In genomic region chr1:9425859-9426258, GRCh38 we compare ENCODE assay signal across 9 cellular contexts.
DNase-seq lines count a peak whose midpoint lies in the region; ATAC-seq and TF ChIP-seq lines count a peak whose summit lies in the region.
"Had no signal": no experiment of that assay in that cellular context is flagged by ENCODE, and none has a peak within 500 bp of the region (broad histone marks: within the 10 kb centered on the region; RNA-seq: fewer than 3 reads in every experiment).

No MANE protein-coding gene starts in this region.

- H3F3A ChIP-seq in MM.1S (ENCODE audit: insufficient read depth, low read length), result peaks cover 30% of the 10 kb centered on the region

- peak overlapping the region; percentile 71 for H3K4me3 Mint-ChIP-seq in memory B cell

- H4K20me1 ChIP-seq in MM.1S (ENCODE audit: insufficient read depth, low read length), result no peaks in the 10 kb centered on the region

- H3K36me3 ChIP-seq in MM.1S (replicated peaks; ENCODE audit: insufficient read depth, low read length), result no peaks in the 10 kb centered on the region
- no peaks in the 10 kb centered on the region for H3K36me3 ChIP-seq in esophagus squamous epithelium

- no peak for DNase-seq in MM.1S
- DNase-seq in memory B cell (ENCODE audit: low spot score in 2 of 2), result no peak
- no peak for DNase-seq in NCI-H345 treated with DMSO at 0.1 percent for 48 hours (lab: John Stamatoyannopoulos, UW; ENCODE audit: unreplicated experiment)
- DNase-seq in GM20000 (ENCODE audit: low spot score), result no peak
- no peak for DNase-seq in esophagus squamous epithelium (lab: John Stamatoyannopoulos, UW)

- peak overlapping the region; percentile 28; the same call in 1 of the 2 replicates for H2AFZ ChIP-seq in MM.1S (ENCODE audit: low read length)

- H3K4me1 ChIP-seq in MM.1S (ENCODE audit: low read length) (peaks cover 35% of the 10 kb centered on the region), esophagus squamous epithelium (peaks cover 10 to 41% (median 14%) of the 10 kb centered on the region in 3 donors)

- H3K4me2 ChIP-seq in MM.1S (ENCODE audit: low read depth, low read length), result peak overlapping the region; percentile 82

- H3K27ac ChIP-seq in MM.1S (ENCODE audit: low read length), result peak overlapping the region; percentile 90
- H3K27ac ChIP-seq in esophagus squamous epithelium, result peak overlapping the region in 1 of 4 donors; percentile 1

- H3K27me3 ChIP-seq in MM.1S (replicated peaks; ENCODE audit: insufficient read depth, low read length) (no peaks in the 10 kb centered on the region), esophagus squamous epithelium (no peaks in the 10 kb centered on the region)

- 37 to 61% methylated on average over 4 to 7 of the region's 7 CpGs for WGBS in esophagus squamous epithelium, 2 donors

- TF ChIP-seq CTCF in MM.1S (IDR thresholded peaks at IDR 0.05; ENCODE audit: low read length), result no peak
- no peak for TF ChIP-seq CTCF in GM20000 (IDR thresholded peaks at IDR 0.05; ENCODE audit: extremely low read depth, missing control alignments)
- no peak for TF ChIP-seq CTCF in esophagus squamous epithelium (IDR thresholded peaks at IDR 0.05)

- peak overlapping the region; percentile 38 for H3K4me3 ChIP-seq in MM.1S (ENCODE audit: low read length)
- H3K4me3 ChIP-seq in esophagus squamous epithelium, result no peak overlapping the region

- peak overlapping the region; percentile 89 for H3K27ac Mint-ChIP-seq in memory B cell

- no peaks in the 10 kb centered on the region for H3K9me3 Mint-ChIP-seq in memory B cell
- H3K9me3 Mint-ChIP-seq: neural crest cell had no signal

- H3K4me1 Mint-ChIP-seq in memory B cell, result peaks cover 35% of the 10 kb centered on the region

- intact Hi-C loops in esophagus squamous epithelium (cut with DNase I), result no loop called here

- peaks cover under 1% of the 10 kb centered on the region for H3K27me3 Mint-ChIP-seq in memory B cell

- H3K9me3 ChIP-seq in MM.1S (replicated peaks; ENCODE audit: insufficient read depth, low read length) (no peaks in the 10 kb centered on the region), esophagus squamous epithelium (no peaks in the 10 kb centered on the region)

- ATAC-seq in GM18867 (IDR thresholded peaks at IDR 0.05; ENCODE audit: unreplicated experiment) (peak; percentile 4), HG02571 (IDR thresholded peaks at IDR 0.05; ENCODE audit: unreplicated experiment) (peak; percentile 17), memory B cell (ENCODE audit: low read depth) (peak; percentile 1), HG03196 (IDR thresholded peaks at IDR 0.05; ENCODE audit: unreplicated experiment) (no peak)

- no peaks in the 10 kb centered on the region for H3K9me2 ChIP-seq in MM.1S (replicated peaks; ENCODE audit: insufficient read depth, low read length)

- peak overlapping the region; percentile 51 for H3K9ac ChIP-seq in MM.1S (ENCODE audit: low read length)

- H3K36me3 Mint-ChIP-seq in memory B cell, result no peaks in the 10 kb centered on the region

- TF ChIP-seq POLR2A in esophagus squamous epithelium (IDR thresholded peaks at IDR 0.05), result no peak

- H3K79me2 ChIP-seq in MM.1S (ENCODE audit: low read length), result no peaks in the 10 kb centered on the region
